16 cellular contexts compared by ENCODE assay signal in genomic region chr11:66066751-66067150, GRCh38. TPM values are rescaled to one million over a fixed set of nuclear protein-coding genes. Genes with fewer than 3 reads are reported as not detected.
DNase-seq lines count a peak whose midpoint lies in the region; FAIRE-seq and TF ChIP-seq lines count a peak whose summit lies in the region.
"Had no signal": no experiment of that assay in that cellular context is flagged by ENCODE, and none has a peak within 500 bp of the region (broad histone marks: within the 10 kb centered on the region; RNA-seq: fewer than 3 reads in every experiment).

No MANE protein-coding gene starts in this region.

- no peaks in the 10 kb centered on the region for H3K9me3 Mint-ChIP-seq in activated naive CD4-positive, alpha-beta T cell treated with anti-CD3 and anti-CD28 coated beads, Interleukin-2, amount 10 ng/mL, durations not matched to agents 7 days and 5 days
- peaks cover 1% of the 10 kb centered on the region for H3K9me3 Mint-ChIP-seq in endodermal cell

- peak overlapping the region; percentile 35 for H3K27ac Mint-ChIP-seq in activated naive CD4-positive, alpha-beta T cell treated with anti-CD3 and anti-CD28 coated beads, Interleukin-2, amount 10 ng/mL, durations not matched to agents 7 days and 5 days
- H3K27ac Mint-ChIP-seq in endodermal cell = peak overlapping the region; percentile 6

- H3K36me3 ChIP-seq in endodermal cell (ENCODE audit: control insufficient read depth, insufficient read depth, low read length) = peaks cover 75% of the 10 kb centered on the region
- H3K36me3 ChIP-seq in stomach smooth muscle (ENCODE audit: control insufficient read depth in 2 of 2, insufficient read depth in 2 of 2, low read length in 2 of 2) = peaks cover 40 to 41% of the 10 kb centered on the region in 2 donors

- peaks cover 24% of the 10 kb centered on the region for H3K9me3 ChIP-seq in endodermal cell (ENCODE audit: control insufficient read depth, low read length)
- no peaks in the 10 kb centered on the region for H3K9me3 ChIP-seq in stomach smooth muscle (ENCODE audit: control insufficient read depth in 2 of 2, low read length in 2 of 2)
- H3K9me3 ChIP-seq: breast epithelium had no signal

- WGBS in endodermal cell (ENCODE audit: insufficient coverage in 1 of 2, insufficient read length in 1 of 2), 2 experiments = 92 to 97% methylated on average over 2 to 3 of the region's 3 CpGs

- DNase-seq in activated naive CD4-positive, alpha-beta T cell treated with anti-CD3 and anti-CD28 coated beads, Interleukin-2, amount 10 ng/mL, durations not matched to agents 7 days and 5 days = peak; percentile 19
- no peak for DNase-seq in activated naive CD4-positive, alpha-beta T cell treated with Interleukin-2 at 50 U/mL for 16 hours
- no peak for DNase-seq in endodermal cell
- no peak for DNase-seq in ACHN
- no peak for DNase-seq in NCI-H1105 treated with DMSO at 0.1 percent for 48 hours (lab: John Stamatoyannopoulos, UW)
- DNase-seq in D721Med (ENCODE audit: insufficient read length, low spot score) = no peak
- DNase-seq: foreskin keratinocyte, HCEC 1CT, KBM-7, mammary epithelial cell, NCI-H146 had no signal

- H3K36me3 Mint-ChIP-seq in activated naive CD4-positive, alpha-beta T cell treated with anti-CD3 and anti-CD28 coated beads, Interleukin-2, amount 10 ng/mL, durations not matched to agents 7 days and 5 days = peaks cover 69% of the 10 kb centered on the region
- peaks cover 68% of the 10 kb centered on the region for H3K36me3 Mint-ChIP-seq in endodermal cell (ENCODE audit: low read depth)

- H3K27me3 Mint-ChIP-seq in activated naive CD4-positive, alpha-beta T cell treated with anti-CD3 and anti-CD28 coated beads, Interleukin-2, amount 10 ng/mL, durations not matched to agents 7 days and 5 days = no peaks in the 10 kb centered on the region
- no peaks in the 10 kb centered on the region for H3K27me3 Mint-ChIP-seq in endodermal cell (ENCODE audit: insufficient read depth)

- peaks cover 52% of the 10 kb centered on the region for H3K4me1 Mint-ChIP-seq in activated naive CD4-positive, alpha-beta T cell treated with anti-CD3 and anti-CD28 coated beads, Interleukin-2, amount 10 ng/mL, durations not matched to agents 7 days and 5 days
- H3K4me1 Mint-ChIP-seq in endodermal cell = peaks cover 16% of the 10 kb centered on the region

- in situ Hi-C loops in ACHN (cut with HindIII; ENCODE audit: low pct_ligation_motif_present, low pct_unique_long_range_greater_than_20kb, low sequenced_read_pairs) = no loop called here

- H3K27ac ChIP-seq in VCaP = peak overlapping the region; percentile 93; the same call in 1 of the 2 replicates
- H3K27ac ChIP-seq in endodermal cell (ENCODE audit: low read depth, low read length) = no peak overlapping the region
- H3K27ac ChIP-seq in stomach smooth muscle (ENCODE audit: low read length) = peak overlapping the region; percentile 11
- H3K27ac ChIP-seq: breast epithelium, foreskin keratinocyte had no signal

- H3K4me1 ChIP-seq in endodermal cell (ENCODE audit: control insufficient read depth, insufficient read depth, low read length) (peaks cover 5% of the 10 kb centered on the region), stomach smooth muscle (ENCODE audit: control insufficient read depth, insufficient read depth, low read length) (peaks cover 27% of the 10 kb centered on the region)
- H3K4me1 ChIP-seq: breast epithelium had no signal

- no peak overlapping the region for H3K4me3 ChIP-seq in endodermal cell (ENCODE audit: low read length)
- H3K4me3 ChIP-seq in stomach smooth muscle (ENCODE audit: low read length in 2 of 2) = no peak overlapping the region
- H3K4me3 ChIP-seq: breast epithelium had no signal

- H3K27me3 ChIP-seq in endodermal cell (ENCODE audit: control insufficient read depth, insufficient read depth, low read length, poor library complexity, severe bottlenecking) = no peaks in the 10 kb centered on the region
- H3K27me3 ChIP-seq in stomach smooth muscle (ENCODE audit: control insufficient read depth in 1 of 2, insufficient read depth in 2 of 2, low read length in 2 of 2) = no peaks in the 10 kb centered on the region
- H3K27me3 ChIP-seq: breast epithelium, foreskin keratinocyte had no signal

- CTCF ChIA-PET in activated naive CD4-positive, alpha-beta T cell treated with anti-CD3 and anti-CD28 coated beads, Interleukin-2, amount 10 ng/mL, durations not matched to agents 7 days and 5 days (lab: Charles Lee) = interaction anchor here (0.9 to 8.9 kb wide), 7 partner anchors 8 to 68 kb away, joined by 3 to 89 read pairs (median 9); partner anchors contain the start of gene SF3B2

- H3K9ac ChIP-seq in endodermal cell (ENCODE audit: extremely low read depth, low read length, poor library complexity, severe bottlenecking) (no peak overlapping the region), stomach smooth muscle (ENCODE audit: low read length in 2 of 2) (peak overlapping the region in 1 of 2 donors; percentile 5)

- H3K4me3 Mint-ChIP-seq in activated naive CD4-positive, alpha-beta T cell treated with anti-CD3 and anti-CD28 coated beads, Interleukin-2, amount 10 ng/mL, durations not matched to agents 7 days and 5 days = no peak overlapping the region
- no peak overlapping the region for H3K4me3 Mint-ChIP-seq in endodermal cell

- TF ChIP-seq CTCF in VCaP (conservative IDR thresholded peaks at IDR 0.05) (no peak), endodermal cell (conservative IDR thresholded peaks at IDR 0.05) (no peak), D721Med (IDR thresholded peaks at IDR 0.05; ENCODE audit: insufficient read depth, missing control alignments) (no peak)

- no peak for FAIRE-seq in D721Med (lab: Jason Lieb, UNC)

RNA-seq across cellular contexts. Expression of gene PACS1, which starts 3.3 kb away (rescaled TPM):
- 10 to 100 TPM; 67.0 to 67.1 TPM for total RNA-seq in endodermal cell
- 33.7 TPM for polyA plus RNA-seq in endodermal cell (2013, experiment 1 of 2)
- 31.8 TPM for polyA plus RNA-seq in endodermal cell (2013, experiment 2 of 2)

RNA-seq across cellular contexts. Expression of gene SF3B2, which starts 14.6 kb away (rescaled TPM):
- 100 to 1,000 TPM; 209 to 254 TPM for total RNA-seq in endodermal cell
- polyA plus RNA-seq in endodermal cell (2013, experiment 1 of 2) = 205 TPM
- polyA plus RNA-seq in endodermal cell (2013, experiment 2 of 2) = 190 TPM

RNA-seq across cellular contexts. Expression of gene GAL3ST3, which starts 17.8 kb away (rescaled TPM):
- 10 to 100 TPM in 1 of 2 donors, 1 to 10 TPM in 1; 7.4 to 11.2 TPM for total RNA-seq in endodermal cell
- polyA plus RNA-seq in endodermal cell (2013, experiment 1 of 2) = 10.6 TPM
- 8.9 TPM for polyA plus RNA-seq in endodermal cell (2013, experiment 2 of 2)
- total RNA-seq: foreskin keratinocyte, NCI-H460 had no signal
- polyA plus RNA-seq: foreskin keratinocyte, mammary epithelial cell had no signal

RNA-seq across cellular contexts. Expression of gene CATSPER1, which starts 40.5 kb away (rescaled TPM):
- not detected for total RNA-seq in endodermal cell
- not detected for polyA plus RNA-seq in endodermal cell (2013, experiment 1 of 2)
- not detected for polyA plus RNA-seq in endodermal cell (2013, experiment 2 of 2)
- total RNA-seq: foreskin keratinocyte, NCI-H460, skeletal muscle tissue had no signal
- polyA plus RNA-seq: foreskin keratinocyte had no signal

RNA-seq across cellular contexts. Expression of gene CST6, which starts 54.9 kb away (rescaled TPM):
- total RNA-seq in endodermal cell = 1 to 10 TPM; 2.1 to 4.2 TPM
- polyA plus RNA-seq in endodermal cell (2013, experiment 1 of 2) = not detected
- polyA plus RNA-seq in endodermal cell (2013, experiment 2 of 2) = 0.41 TPM
- total RNA-seq: NCI-H460, skeletal muscle tissue had no signal
